13 cellular contexts compared by ENCODE assay signal in genomic region chr7:135449467-135449866, GRCh38.
DNase-seq lines count a peak whose midpoint lies in the region; ATAC-seq and TF ChIP-seq lines count a peak whose summit lies in the region.
"Had no signal": no experiment of that assay in that cellular context is flagged by ENCODE, and none has a peak within 500 bp of the region (broad histone marks: within the 10 kb centered on the region; RNA-seq: fewer than 3 reads in every experiment).

No MANE protein-coding gene starts in this region.

- no peak overlapping the region for H3K27ac ChIP-seq in GM23338 (ENCODE audit: low read depth)
- H3K27ac ChIP-seq in SK-N-MC: peak overlapping the region; percentile 70
- H3K27ac ChIP-seq in neural cell (ENCODE audit: low read length): peak overlapping the region; percentile 54
- H3K27ac ChIP-seq in CD8-positive, alpha-beta memory T cell (ENCODE audit: low read depth, low read length): no peak overlapping the region
- no peak overlapping the region for H3K27ac ChIP-seq in ovary
- H3K27ac ChIP-seq: BLaER1 treated with 17β-estradiol and CSF1 and Interleukin-3, amounts not matched to agents 10 nM and 100 nM; HL-60 had no signal

- no peak overlapping the region for H3K4me3 Mint-ChIP-seq in GM23338
- no peak overlapping the region for H3K4me3 Mint-ChIP-seq in activated naive CD8-positive, alpha-beta T cell treated with anti-CD3 and anti-CD28 coated beads for 36 hours
- no peak overlapping the region for H3K4me3 Mint-ChIP-seq in CD8-positive, alpha-beta memory T cell
- H3K4me3 Mint-ChIP-seq: B cell; CD8-positive, alpha-beta T cell had no signal

- no peak for TF ChIP-seq POLR2A in ovary (IDR thresholded peaks at IDR 0.05)

- H3K27me3 Mint-ChIP-seq in GM23338 (ENCODE audit: insufficient read depth, low read depth, poor library complexity): no peaks in the 10 kb centered on the region
- H3K27me3 Mint-ChIP-seq in activated naive CD8-positive, alpha-beta T cell treated with anti-CD3 and anti-CD28 coated beads for 36 hours: no peaks in the 10 kb centered on the region
- H3K27me3 Mint-ChIP-seq in CD8-positive, alpha-beta memory T cell: no peaks in the 10 kb centered on the region
- H3K27me3 Mint-ChIP-seq: B cell had no signal

- TF ChIP-seq CTCF in GM23338 (conservative IDR thresholded peaks at IDR 0.05; ENCODE audit: low read depth in 2 of 2) (no peak), neural cell (IDR thresholded peaks at IDR 0.05; ENCODE audit: poor library complexity, severe bottlenecking) (no peak), ovary (IDR thresholded peaks at IDR 0.05) (no peak)

- TF ChIP-seq RAD21 in neural cell (conservative IDR thresholded peaks at IDR 0.05): peak; percentile 16

- H3K27me3 ChIP-seq in GM23338 (ENCODE audit: insufficient read depth) (no peaks in the 10 kb centered on the region), neural cell (ENCODE audit: insufficient read depth, low read depth, low read length) (no peaks in the 10 kb centered on the region), ovary (no peaks in the 10 kb centered on the region)
- H3K27me3 ChIP-seq in CD8-positive, alpha-beta memory T cell (ENCODE audit: insufficient read depth, low read length, poor library complexity, severe bottlenecking): no peaks in the 10 kb centered on the region
- H3K27me3 ChIP-seq: BLaER1 treated with 17β-estradiol and CSF1 and Interleukin-3, amounts not matched to agents 10 nM and 100 nM had no signal

- no peaks in the 10 kb centered on the region for H3K9me3 Mint-ChIP-seq in GM23338
- no peaks in the 10 kb centered on the region for H3K9me3 Mint-ChIP-seq in activated naive CD8-positive, alpha-beta T cell treated with anti-CD3 and anti-CD28 coated beads for 36 hours
- no peaks in the 10 kb centered on the region for H3K9me3 Mint-ChIP-seq in CD8-positive, alpha-beta memory T cell
- H3K9me3 Mint-ChIP-seq: CD8-positive, alpha-beta T cell had no signal

- no peak for ATAC-seq in GM23338
- ATAC-seq: CD8-positive, alpha-beta T cell had no signal

- TF ChIP-seq EP300 in neural cell (conservative IDR thresholded peaks at IDR 0.05; ENCODE audit: poor library complexity, severe bottlenecking) (peak; percentile 51), ovary (IDR thresholded peaks at IDR 0.05) (no peak)

- intact Hi-C loops in ovary (cut with DNase I): no loop called here

- H3K4me2 ChIP-seq in GM23338: no peak overlapping the region
- H3K4me2 ChIP-seq in neural cell (ENCODE audit: low read length): peak overlapping the region; percentile 10
- H3K4me2 ChIP-seq: BLaER1 treated with 17β-estradiol and CSF1 and Interleukin-3, amounts not matched to agents 10 nM and 100 nM had no signal

- POLR2A ChIA-PET in CD8-positive, alpha-beta memory T cell (lab: Charles Lee): no interaction called here

- H3K9me2 ChIP-seq in GM23338 (ENCODE audit: insufficient read depth) (no peaks in the 10 kb centered on the region), neural cell (ENCODE audit: insufficient read depth, low read length) (no peaks in the 10 kb centered on the region)

- H3F3A ChIP-seq in GM23338 (replicated peaks; ENCODE audit: low read depth) (no peaks in the 10 kb centered on the region), neural cell (ENCODE audit: insufficient read depth, low read length, poor library complexity, severe bottlenecking) (peaks cover 3% of the 10 kb centered on the region)

- no peak overlapping the region for H3K4me3 ChIP-seq in GM23338
- H3K4me3 ChIP-seq in SK-N-MC: 0 out of 2 replicates have a peak overlapping the region, but pooled peaks have one; percentile 18
- no peak overlapping the region for H3K4me3 ChIP-seq in neural cell (ENCODE audit: low read length)
- H3K4me3 ChIP-seq in CD8-positive, alpha-beta memory T cell (ENCODE audit: low read length): no peak overlapping the region
- no peak overlapping the region for H3K4me3 ChIP-seq in ovary
- H3K4me3 ChIP-seq: BLaER1 treated with 17β-estradiol and CSF1 and Interleukin-3, amounts not matched to agents 10 nM and 100 nM; HAP-1 had no signal

- 0 out of 2 replicates have a peak overlapping the region, but pooled peaks have one; percentile 2 for H3K27ac Mint-ChIP-seq in GM23338
- H3K27ac Mint-ChIP-seq in activated naive CD8-positive, alpha-beta T cell treated with anti-CD3 and anti-CD28 coated beads for 36 hours: peak overlapping the region; percentile 18
- peak overlapping the region in 2 of 8 donors; percentile 4 to 13 for H3K27ac Mint-ChIP-seq in CD8-positive, alpha-beta memory T cell
- H3K27ac Mint-ChIP-seq: B cell; CD8-positive, alpha-beta T cell had no signal

- CTCF ChIA-PET in CD8-positive, alpha-beta memory T cell (lab: Charles Lee): no interaction called here

- H4K20me1 ChIP-seq in GM23338 (replicated peaks; ENCODE audit: insufficient read depth) (peaks cover 10% of the 10 kb centered on the region; the same call in 1 of the 2 replicates), neural cell (ENCODE audit: insufficient read depth) (no peaks in the 10 kb centered on the region)

- no peaks in the 10 kb centered on the region; the same call in 2 of the 3 replicates for H3K4me1 Mint-ChIP-seq in GM23338
- peaks cover 39% of the 10 kb centered on the region for H3K4me1 Mint-ChIP-seq in activated naive CD8-positive, alpha-beta T cell treated with anti-CD3 and anti-CD28 coated beads for 36 hours
- peaks cover 46 to 71% (median 66%) of the 10 kb centered on the region in 3 donors for H3K4me1 Mint-ChIP-seq in CD8-positive, alpha-beta memory T cell

- DNase-seq in GM23338 (ENCODE audit: low spot score): no peak
- DNase-seq in SK-N-MC (ENCODE audit: low read depth, low spot score): no peak
- no peak for DNase-seq in activated naive CD8-positive, alpha-beta T cell treated with anti-CD3 and anti-CD28 coated beads for 36 hours
- no peak for DNase-seq in NCI-H526 treated with DMSO at 0.1 percent for 48 hours (lab: John Stamatoyannopoulos, UW)
- DNase-seq in CD8-positive, alpha-beta memory T cell: no peak
- DNase-seq in ovary: no peak
- DNase-seq: CD8-positive, alpha-beta T cell; COR-L47 had no signal

- no peaks in the 10 kb centered on the region for H3K36me3 Mint-ChIP-seq in GM23338 (ENCODE audit: low read depth)
- H3K36me3 Mint-ChIP-seq in activated naive CD8-positive, alpha-beta T cell treated with anti-CD3 and anti-CD28 coated beads for 36 hours: peaks cover 18% of the 10 kb centered on the region
- H3K36me3 Mint-ChIP-seq in CD8-positive, alpha-beta memory T cell: peaks cover 0 to 14% (median 4%) of the 10 kb centered on the region in 3 donors

- H3K9me3 ChIP-seq in SK-N-MC (ENCODE audit: low read depth, low read length) (no peaks in the 10 kb centered on the region), neural cell (ENCODE audit: low read length) (no peaks in the 10 kb centered on the region), ovary (no peaks in the 10 kb centered on the region)
- no peaks in the 10 kb centered on the region for H3K9me3 ChIP-seq in CD8-positive, alpha-beta memory T cell (ENCODE audit: low read length)
- H3K9me3 ChIP-seq: BLaER1 treated with 17β-estradiol and CSF1 and Interleukin-3, amounts not matched to agents 10 nM and 100 nM; HAP-1 had no signal

- H3K4me1 ChIP-seq in GM23338 (ENCODE audit: insufficient read depth) (no peaks in the 10 kb centered on the region; the same call in 1 of the 2 replicates), ovary (ENCODE audit: insufficient read depth) (peaks cover 8% of the 10 kb centered on the region)
- H3K4me1 ChIP-seq in CD8-positive, alpha-beta memory T cell (ENCODE audit: insufficient read depth, low read length): no peaks in the 10 kb centered on the region

- H3K79me2 ChIP-seq in GM23338 (replicated peaks; ENCODE audit: insufficient read depth) (peaks cover 74% of the 10 kb centered on the region), neural cell (replicated peaks; ENCODE audit: insufficient read depth, low read length) (peaks cover 7% of the 10 kb centered on the region)

- H3K9ac ChIP-seq in SK-N-MC (ENCODE audit: insufficient read length) (no peak overlapping the region), neural cell (ENCODE audit: low read length) (no peak overlapping the region)
- H3K9ac ChIP-seq: BLaER1 treated with 17β-estradiol and CSF1 and Interleukin-3, amounts not matched to agents 10 nM and 100 nM had no signal

- no peak overlapping the region for H2AFZ ChIP-seq in GM23338
- H2AFZ ChIP-seq in neural cell (ENCODE audit: low read depth, low read length): no peak overlapping the region

- H3K36me3 ChIP-seq in GM23338 (ENCODE audit: insufficient read depth) (no peaks in the 10 kb centered on the region), SK-N-MC (ENCODE audit: insufficient read depth, low read length) (no peaks in the 10 kb centered on the region; the same call in 1 of the 2 replicates), neural cell (ENCODE audit: insufficient read depth, low read length) (no peaks in the 10 kb centered on the region), ovary (no peaks in the 10 kb centered on the region)
- no peaks in the 10 kb centered on the region for H3K36me3 ChIP-seq in CD8-positive, alpha-beta memory T cell (ENCODE audit: insufficient read depth, low read length)
- H3K36me3 ChIP-seq: HAP-1 had no signal

TF ChIP-seq in neural cell, 6 proteins besides CTCF, POLR2A, EP300 and RAD21 (continues in another document):
- TF ChIP-seq TAF1 (IDR thresholded peaks at IDR 0.05; ENCODE audit: low read depth): no peak
- TF ChIP-seq, protein P1, sequence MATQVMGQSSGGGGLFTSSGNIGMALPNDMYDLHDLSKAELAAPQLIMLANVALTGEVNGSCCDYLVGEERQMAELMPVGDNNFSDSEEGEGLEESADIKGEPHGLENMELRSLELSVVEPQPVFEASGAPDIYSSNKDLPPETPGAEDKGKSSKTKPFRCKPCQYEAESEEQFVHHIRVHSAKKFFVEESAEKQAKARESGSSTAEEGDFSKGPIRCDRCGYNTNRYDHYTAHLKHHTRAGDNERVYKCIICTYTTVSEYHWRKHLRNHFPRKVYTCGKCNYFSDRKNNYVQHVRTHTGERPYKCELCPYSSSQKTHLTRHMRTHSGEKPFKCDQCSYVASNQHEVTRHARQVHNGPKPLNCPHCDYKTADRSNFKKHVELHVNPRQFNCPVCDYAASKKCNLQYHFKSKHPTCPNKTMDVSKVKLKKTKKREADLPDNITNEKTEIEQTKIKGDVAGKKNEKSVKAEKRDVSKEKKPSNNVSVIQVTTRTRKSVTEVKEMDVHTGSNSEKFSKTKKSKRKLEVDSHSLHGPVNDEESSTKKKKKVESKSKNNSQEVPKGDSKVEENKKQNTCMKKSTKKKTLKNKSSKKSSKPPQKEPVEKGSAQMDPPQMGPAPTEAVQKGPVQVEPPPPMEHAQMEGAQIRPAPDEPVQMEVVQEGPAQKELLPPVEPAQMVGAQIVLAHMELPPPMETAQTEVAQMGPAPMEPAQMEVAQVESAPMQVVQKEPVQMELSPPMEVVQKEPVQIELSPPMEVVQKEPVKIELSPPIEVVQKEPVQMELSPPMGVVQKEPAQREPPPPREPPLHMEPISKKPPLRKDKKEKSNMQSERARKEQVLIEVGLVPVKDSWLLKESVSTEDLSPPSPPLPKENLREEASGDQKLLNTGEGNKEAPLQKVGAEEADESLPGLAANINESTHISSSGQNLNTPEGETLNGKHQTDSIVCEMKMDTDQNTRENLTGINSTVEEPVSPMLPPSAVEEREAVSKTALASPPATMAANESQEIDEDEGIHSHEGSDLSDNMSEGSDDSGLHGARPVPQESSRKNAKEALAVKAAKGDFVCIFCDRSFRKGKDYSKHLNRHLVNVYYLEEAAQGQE (IDR thresholded peaks at IDR 0.05; ENCODE audit: borderline replicate concordance): no peak
- TF ChIP-seq EZH2 (IDR thresholded peaks at IDR 0.05; ENCODE audit: borderline replicate concordance, insufficient read depth, low read length, poor library complexity, severe bottlenecking): no peak

Comparison
In these comparisons a context has a peak if more than half of its experiments do, and no peak if none do; other contexts are left out.
1. H3K27ac ChIP-seq: peak in SK-N-MC (single experiment) and neural cell (single experiment); none in GM23338 (single experiment), CD8-positive, alpha-beta memory T cell (single experiment) and ovary (0 of 2).